ENCODE assay signal across 8 cellular contexts in the genomic region with DNA sequence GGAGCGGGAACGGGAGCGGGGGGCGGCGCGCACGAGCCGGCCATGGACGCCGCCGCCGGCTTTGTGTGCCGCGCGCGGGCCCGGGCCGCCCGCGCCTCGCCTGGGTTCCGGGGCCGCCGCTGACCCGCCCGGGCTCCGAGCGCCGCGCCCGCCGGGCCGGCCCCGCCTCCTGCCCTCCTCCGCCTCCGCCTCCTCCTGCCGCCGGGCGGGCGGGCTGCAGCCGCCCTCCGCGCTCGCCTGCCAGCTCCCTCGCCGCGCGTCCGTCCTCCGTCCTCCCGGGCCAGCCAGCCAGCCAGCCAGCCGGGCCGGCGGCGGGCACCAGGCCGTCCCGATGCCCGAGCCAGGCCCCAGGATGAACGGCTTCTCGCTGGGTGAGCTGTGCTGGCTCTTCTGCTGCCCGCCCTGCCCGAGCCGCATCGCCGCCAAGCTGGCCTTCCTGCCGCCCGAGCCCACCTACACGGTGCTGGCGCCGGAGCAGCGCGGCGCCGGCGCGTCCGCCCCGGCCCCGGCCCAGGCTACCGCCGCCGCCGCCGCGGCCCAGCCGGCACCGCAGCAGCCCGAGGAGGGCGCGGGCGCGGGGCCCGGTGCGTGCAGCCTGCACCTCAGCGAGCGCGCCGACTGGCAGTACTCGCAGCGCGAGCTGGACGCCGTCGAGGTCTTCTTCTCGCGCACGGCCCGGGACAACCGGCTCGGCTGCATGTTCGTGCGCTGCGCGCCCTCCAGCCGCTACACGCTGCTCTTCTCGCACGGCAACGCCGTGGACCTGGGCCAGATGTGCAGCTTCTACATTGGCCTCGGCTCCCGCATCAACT. TPM values are rescaled to one million over a fixed set of nuclear protein-coding genes. Genes with fewer than 3 reads are reported as not detected.
DNase-seq lines count a peak whose midpoint lies in the region; ATAC-seq and TF ChIP-seq lines count a peak whose summit lies in the region.

Gene ABHD17C, plus strand, starts transcription at position 212 of the 812 bp plus-strand sequence. Its CDS starts 120 bp downstream, at position 332.

- peak within 1 kb of the TSS; percentile 80 for H3K9ac ChIP-seq in neural cell (ENCODE audit: low read length)

- peak; percentile 71 for ATAC-seq in GM19025 (IDR thresholded peaks at IDR 0.05; ENCODE audit: low read depth, unreplicated experiment)
- peak; percentile 68 for ATAC-seq in HG03196 (IDR thresholded peaks at IDR 0.05; ENCODE audit: unreplicated experiment)

- peak within 1 kb of the TSS; percentile 46 for H2AFZ ChIP-seq in neural cell (ENCODE audit: low read depth, low read length)

- H3K36me3 ChIP-seq in neural cell (ENCODE audit: insufficient read depth, low read length) = no peaks in the 10 kb centered on the region

- TF ChIP-seq EP300 in neural cell (conservative IDR thresholded peaks at IDR 0.05; ENCODE audit: poor library complexity, severe bottlenecking) = no peak

- H3K79me2 ChIP-seq in neural cell (replicated peaks; ENCODE audit: insufficient read depth, low read length) = peaks cover 29% of the 10 kb centered on the region

- peak within 1 kb of the TSS; percentile 98 for H3K4me2 ChIP-seq in neural cell (ENCODE audit: low read length)

- H4K20me1 ChIP-seq in neural cell (ENCODE audit: insufficient read depth) = peaks cover 6% of the 10 kb centered on the region

- peak; percentile 94 for DNase-seq in AG20443 (ENCODE audit: low spot score)
- DNase-seq in activated gamma-delta T cell (lab: John Stamatoyannopoulos, UW) = peak; percentile 43
- peak; percentile 24 for DNase-seq in foreskin melanocyte
- peak; percentile 60 for DNase-seq in ureter (ENCODE audit: low spot score)

- H3K9me2 ChIP-seq in neural cell (ENCODE audit: insufficient read depth, low read length) = no peaks in the 10 kb centered on the region

- H3K27ac ChIP-seq in neural cell (ENCODE audit: low read length) = peak within 1 kb of the TSS; percentile 65

- TF ChIP-seq RAD21 in neural cell (conservative IDR thresholded peaks at IDR 0.05) = no peak

- H3K4me3 ChIP-seq in neural cell (ENCODE audit: low read length) = peak within 1 kb of the TSS; percentile 96

- no peaks in the 10 kb centered on the region for H3F3A ChIP-seq in neural cell (ENCODE audit: insufficient read depth, low read length, poor library complexity, severe bottlenecking)

- TF ChIP-seq CTCF in neural cell (IDR thresholded peaks at IDR 0.05; ENCODE audit: poor library complexity, severe bottlenecking) = peak; percentile 22

- H3K9me3 ChIP-seq in neural cell (ENCODE audit: low read length) = no peaks in the 10 kb centered on the region

- H3K27me3 ChIP-seq in neural cell (ENCODE audit: insufficient read depth, low read depth, low read length) = no peaks in the 10 kb centered on the region

TF ChIP-seq in PFSK-1, 5 proteins besides CTCF, POLR2A, EP300 and RAD21:
- TF ChIP-seq FOXP2 (optimal IDR thresholded peaks at IDR 0.05; ENCODE audit: borderline replicate concordance, extremely low read depth, extremely low read length, insufficient read depth) (peak; percentile 61), SIN3A (IDR thresholded peaks at IDR 0.05; ENCODE audit: borderline replicate concordance, insufficient read depth, low read length) (no peak), TAF1 (IDR thresholded peaks at IDR 0.05; ENCODE audit: borderline replicate concordance, insufficient read depth, low read length) (0 out of 2 replicates have a peak, but pooled peaks have one; percentile 31), REST (IDR thresholded peaks at IDR 0.05; ENCODE audit: insufficient read depth in 1 of 2, low read depth in 2 of 2, low read length in 2 of 2) (no peak), POLR2AphosphoS5 (IDR thresholded peaks at IDR 0.05; ENCODE audit: low read depth, low read length) (no peak)

TF ChIP-seq in neural cell, 6 proteins besides CTCF, POLR2A, EP300 and RAD21:
- TF ChIP-seq TAF1 (IDR thresholded peaks at IDR 0.05; ENCODE audit: low read depth) = no peak
- peak; percentile 79 for TF ChIP-seq MXI1 (conservative IDR thresholded peaks at IDR 0.05; ENCODE audit: poor library complexity, severe bottlenecking)
- TF ChIP-seq EZH2 (IDR thresholded peaks at IDR 0.05; ENCODE audit: borderline replicate concordance, insufficient read depth, low read length, poor library complexity, severe bottlenecking) = no peak
- TF ChIP-seq SMC3 (conservative IDR thresholded peaks at IDR 0.05; ENCODE audit: poor library complexity) = peak; percentile 47
- TF ChIP-seq POLR2AphosphoS5 (IDR thresholded peaks at IDR 0.05) = no peak
- no peak for TF ChIP-seq REST (IDR thresholded peaks at IDR 0.05; ENCODE audit: borderline replicate concordance)

RNA-seq across cellular contexts. Expression of gene ABHD17C, which starts in this region (rescaled TPM):
- 33.4 TPM for polyA plus RNA-seq in PFSK-1 (2012; ENCODE audit: insufficient read length, low read depth)
- polyA plus RNA-seq in neural cell = 18.3 and 19.1 TPM in 2 replicates
- 16.3 and 18.6 TPM in 2 replicates for polyA minus RNA-seq in neural cell
- total RNA-seq in ureter = 33.4 TPM

Comparison
In these comparisons a context has a peak if more than half of its experiments do, and no peak if none do; other contexts are left out.
1. Peak in every context shown above with its lines: DNase-seq, ATAC-seq, H3K4me3 ChIP-seq and H3K27ac ChIP-seq.
2. DNase-seq: peak in every context shown above with its lines; median percentile 94 in AG20443; 60 in ureter; 43 in activated gamma-delta T cell; 24 in foreskin melanocyte.